Comparison of ENCODE assay signal across 8 cellular contexts in genomic region chr14:68794856-68795601, GRCh38. TPM values are rescaled to one million over a fixed set of nuclear protein-coding genes. Genes with fewer than 3 reads are reported as not detected.
DNase-seq lines count a peak whose midpoint lies in the region; ATAC-seq and TF ChIP-seq lines count a peak whose summit lies in the region.

No MANE protein-coding gene starts in this region.

- H3K27me3 ChIP-seq in NT2/D1 (ENCODE audit: insufficient read depth, insufficient read length) (no peaks in the 10 kb centered on the region), right atrium auricular region (no peaks in the 10 kb centered on the region), rectal smooth muscle tissue (ENCODE audit: control insufficient read depth, insufficient read depth, low read length) (no peaks in the 10 kb centered on the region)

- H3K9me3 ChIP-seq in NT2/D1 (ENCODE audit: insufficient read depth, low read length) (peaks cover 8% of the 10 kb centered on the region; the same call in 1 of the 2 replicates), right atrium auricular region (no peaks in the 10 kb centered on the region)

- no peak for ATAC-seq in GM19035 (IDR thresholded peaks at IDR 0.05; ENCODE audit: unreplicated experiment)

- H3K4me1 ChIP-seq in NT2/D1 (ENCODE audit: insufficient read depth, insufficient read length) (peaks cover 4% of the 10 kb centered on the region), right atrium auricular region (peaks cover 0 to 18% of the 10 kb centered on the region in 2 donors), rectal smooth muscle tissue (ENCODE audit: control insufficient read depth, insufficient read depth, low read length) (peaks cover 5% of the 10 kb centered on the region)

- DNase-seq in NT2/D1 (ENCODE audit: low read depth, low spot score) (no peak), amniotic epithelial cell (ENCODE audit: low read depth) (peak; percentile 92), right atrium auricular region (ENCODE audit: low spot score) (peak; percentile 69), NCI-H2081 (lab: John Stamatoyannopoulos, UW) (no peak), DMS153 (lab: John Stamatoyannopoulos, UW) (no peak)

- H3K9ac ChIP-seq in NT2/D1 (ENCODE audit: insufficient read length, low read depth) (peak overlapping the region; percentile 92), rectal smooth muscle tissue (ENCODE audit: low read length) (peak overlapping the region; percentile 94)

- no peak for TF ChIP-seq CTCF in GM12875 (IDR thresholded peaks at IDR 0.05; ENCODE audit: borderline replicate concordance, insufficient read depth, low read depth, low read length)
- no peak for TF ChIP-seq CTCF in right atrium auricular region (IDR thresholded peaks at IDR 0.05)

- H3K36me3 ChIP-seq in NT2/D1 (ENCODE audit: insufficient read depth, insufficient read length, low read length) (peaks cover 21% of the 10 kb centered on the region), right atrium auricular region (peaks cover 19% of the 10 kb centered on the region), rectal smooth muscle tissue (ENCODE audit: control insufficient read depth, insufficient read depth, low read length) (peaks cover 23% of the 10 kb centered on the region)

- H3K27ac ChIP-seq in right atrium auricular region (peak overlapping the region; percentile 100), rectal smooth muscle tissue (ENCODE audit: low read depth, low read length) (peak overlapping the region; percentile 100)

- H3K4me3 ChIP-seq in GM12875 (ENCODE audit: low read depth, low read length) (peak overlapping the region; percentile 88), NT2/D1 (ENCODE audit: insufficient read length, low read depth) (peak overlapping the region; percentile 85), right atrium auricular region (peak overlapping the region; percentile 83 to 94), rectal smooth muscle tissue (ENCODE audit: low read length) (peak overlapping the region; percentile 89)

RNA-seq across cellular contexts. Expression of gene ZFP36L1, which starts 2.2 kb away (rescaled TPM):
- total RNA-seq in right atrium auricular region, result 100 to 1,000 TPM in 1 of 2 donors, 10 to 100 TPM in 1; 66.6 to 276 TPM

Comparison
In these comparisons a context has a peak if more than half of its experiments do, and no peak if none do; other contexts are left out.
1. DNase-seq: peak in amniotic epithelial cell (single experiment) and right atrium auricular region (single experiment); none in NT2/D1 (single experiment), NCI-H2081 (0 of 2) and DMS153 (single experiment).
2. Peak in every context shown above with its lines, with median percentiles within 50 percentile points of each other: H3K4me3 ChIP-seq.